In the genomic region with DNA sequence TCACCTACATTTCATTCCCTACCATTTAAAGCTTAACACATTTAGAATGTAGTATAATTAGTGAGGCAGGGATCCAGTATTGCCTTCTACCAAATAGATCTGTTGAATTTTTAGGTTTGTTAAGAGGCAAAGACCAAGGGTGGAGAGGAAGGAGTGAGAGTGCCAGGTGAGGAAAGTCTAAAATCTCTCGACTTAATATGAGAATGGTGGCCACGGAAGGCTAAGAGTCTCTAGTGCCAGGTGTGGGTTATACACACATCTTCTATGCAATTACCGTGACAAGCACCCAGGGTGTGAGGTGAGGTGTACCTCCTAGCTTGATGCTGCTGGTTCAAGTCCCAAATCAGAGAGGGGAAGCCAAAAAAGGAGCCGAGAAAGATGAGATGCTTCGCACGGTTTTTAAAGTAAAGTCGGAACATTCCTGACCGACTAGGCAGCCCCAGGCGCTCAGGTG, we compare ENCODE assay signal across 3 cellular contexts.
TF ChIP-seq lines count a peak whose summit lies in the region.

No MANE protein-coding gene starts in this region.

TF ChIP-seq in SK-N-SH, 30 proteins besides CTCF, POLR2A, EP300 and RAD21:
- no peak for TF ChIP-seq IRF3 (IDR thresholded peaks at IDR 0.05; ENCODE audit: low read depth, low read length)
- TF ChIP-seq TEAD4 (IDR thresholded peaks at IDR 0.05; ENCODE audit: borderline replicate concordance, insufficient read depth) = no peak
- no peak for TF ChIP-seq POLR2AphosphoS5 (IDR thresholded peaks at IDR 0.05; ENCODE audit: low read depth, low read length)
- TF ChIP-seq ZBTB33 (IDR thresholded peaks at IDR 0.05; ENCODE audit: borderline replicate concordance, low read depth) = no peak
- TF ChIP-seq GABPA (IDR thresholded peaks at IDR 0.05; ENCODE audit: low read depth) = no peak
- TF ChIP-seq FOXJ3 (CRISPR knock-in tag; IDR thresholded peaks at IDR 0.05) = no peak
- no peak for TF ChIP-seq TCF12 (IDR thresholded peaks at IDR 0.05)
- no peak for TF ChIP-seq RCOR1 (IDR thresholded peaks at IDR 0.05; ENCODE audit: low read length)
- no peak for TF ChIP-seq YY1 (IDR thresholded peaks at IDR 0.05; ENCODE audit: low read depth)
- no peak for TF ChIP-seq USF2 (IDR thresholded peaks at IDR 0.05; ENCODE audit: borderline replicate concordance, low read depth, low read length)
- no peak for TF ChIP-seq JUND (IDR thresholded peaks at IDR 0.05)
- no peak for TF ChIP-seq USF1 (IDR thresholded peaks at IDR 0.05; ENCODE audit: borderline replicate concordance, low read depth)

TF ChIP-seq in SK-N-SH treated with all-trans-retinoic acid at 6 μM for 48 hours, 23 proteins besides CTCF, POLR2A, EP300 and RAD21:
- TF ChIP-seq SNAI2 (CRISPR knock-in tag; IDR thresholded peaks at IDR 0.05) (no peak), ZNF565 (CRISPR knock-in tag; conservative IDR thresholded peaks at IDR 0.05; ENCODE audit: low read depth) (no peak), CSDC2 (CRISPR knock-in tag; IDR thresholded peaks at IDR 0.05) (no peak), TOX (CRISPR knock-in tag; IDR thresholded peaks at IDR 0.05; ENCODE audit: borderline replicate concordance) (no peak), ISL1 (CRISPR knock-in tag; IDR thresholded peaks at IDR 0.05) (no peak), ZC3H10 (CRISPR knock-in tag; IDR thresholded peaks at IDR 0.05) (no peak), PPARA (CRISPR knock-in tag; IDR thresholded peaks at IDR 0.05; ENCODE audit: borderline replicate concordance) (no peak), BACH2 (CRISPR knock-in tag; IDR thresholded peaks at IDR 0.05; ENCODE audit: borderline replicate concordance) (no peak), GLIS3 (CRISPR knock-in tag; IDR thresholded peaks at IDR 0.05) (no peak), ZNF8 (CRISPR knock-in tag; IDR thresholded peaks at IDR 0.05) (no peak), ESRRG (CRISPR knock-in tag; IDR thresholded peaks at IDR 0.05) (no peak)
- TF ChIP-seq, protein P1, sequence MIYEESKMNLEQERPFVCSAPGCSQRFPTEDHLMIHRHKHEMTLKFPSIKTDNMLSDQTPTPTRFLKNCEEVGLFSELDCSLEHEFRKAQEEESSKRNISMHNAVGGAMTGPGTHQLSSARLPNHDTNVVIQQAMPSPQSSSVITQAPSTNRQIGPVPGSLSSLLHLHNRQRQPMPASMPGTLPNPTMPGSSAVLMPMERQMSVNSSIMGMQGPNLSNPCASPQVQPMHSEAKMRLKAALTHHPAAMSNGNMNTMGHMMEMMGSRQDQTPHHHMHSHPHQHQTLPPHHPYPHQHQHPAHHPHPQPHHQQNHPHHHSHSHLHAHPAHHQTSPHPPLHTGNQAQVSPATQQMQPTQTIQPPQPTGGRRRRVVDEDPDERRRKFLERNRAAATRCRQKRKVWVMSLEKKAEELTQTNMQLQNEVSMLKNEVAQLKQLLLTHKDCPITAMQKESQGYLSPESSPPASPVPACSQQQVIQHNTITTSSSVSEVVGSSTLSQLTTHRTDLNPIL (CRISPR knock-in tag; IDR thresholded peaks at IDR 0.05; ENCODE audit: low read depth) = no peak
- TF ChIP-seq, protein P2, sequence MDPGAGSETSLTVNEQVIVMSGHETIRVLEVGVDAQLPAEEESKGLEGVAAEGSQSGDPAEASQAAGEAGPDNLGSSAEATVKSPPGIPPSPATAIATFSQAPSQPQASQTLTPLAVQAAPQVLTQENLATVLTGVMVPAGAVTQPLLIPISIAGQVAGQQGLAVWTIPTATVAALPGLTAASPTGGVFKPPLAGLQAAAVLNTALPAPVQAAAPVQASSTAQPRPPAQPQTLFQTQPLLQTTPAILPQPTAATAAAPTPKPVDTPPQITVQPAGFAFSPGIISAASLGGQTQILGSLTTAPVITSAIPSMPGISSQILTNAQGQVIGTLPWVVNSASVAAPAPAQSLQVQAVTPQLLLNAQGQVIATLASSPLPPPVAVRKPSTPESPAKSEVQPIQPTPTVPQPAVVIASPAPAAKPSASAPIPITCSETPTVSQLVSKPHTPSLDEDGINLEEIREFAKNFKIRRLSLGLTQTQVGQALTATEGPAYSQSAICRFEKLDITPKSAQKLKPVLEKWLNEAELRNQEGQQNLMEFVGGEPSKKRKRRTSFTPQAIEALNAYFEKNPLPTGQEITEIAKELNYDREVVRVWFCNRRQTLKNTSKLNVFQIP (CRISPR knock-in tag; IDR thresholded peaks at IDR 0.05; ENCODE audit: borderline replicate concordance, low read depth) = no peak

TF ChIP-seq in H1, 55 proteins besides CTCF, POLR2A, EP300 and RAD21:
- TF ChIP-seq SAP30 (IDR thresholded peaks at IDR 0.05; ENCODE audit: insufficient read depth, insufficient replicate concordance, low read length) = no peak
- no peak for TF ChIP-seq ATF3 (IDR thresholded peaks at IDR 0.05; ENCODE audit: insufficient read depth, low read depth, low read length)
- no peak for TF ChIP-seq BCL11A (IDR thresholded peaks at IDR 0.05; ENCODE audit: low read depth in 2 of 2, low read length in 2 of 2)
- no peak for TF ChIP-seq TCF12 (IDR thresholded peaks at IDR 0.05; ENCODE audit: low read depth, low read length)
- TF ChIP-seq TEAD4 (IDR thresholded peaks at IDR 0.05; ENCODE audit: low read depth, low read length) = no peak
- no peak for TF ChIP-seq RXRA (IDR thresholded peaks at IDR 0.05; ENCODE audit: insufficient read depth, low read depth, low read length)
- no peak for TF ChIP-seq SP4 (IDR thresholded peaks at IDR 0.05; ENCODE audit: low read length)
- TF ChIP-seq EZH2 (IDR thresholded peaks at IDR 0.05; ENCODE audit: low read depth, low read length, severe bottlenecking) = no peak
- TF ChIP-seq SUZ12 (IDR thresholded peaks at IDR 0.05; ENCODE audit: low read length) = no peak
- TF ChIP-seq ZNF274 (IDR thresholded peaks at IDR 0.05; ENCODE audit: borderline replicate concordance, extremely low read depth, low read length) = no peak
- TF ChIP-seq GABPA (IDR thresholded peaks at IDR 0.05; ENCODE audit: borderline replicate concordance, insufficient read depth, low read length) = no peak
- TF ChIP-seq SP1 (IDR thresholded peaks at IDR 0.05; ENCODE audit: low read depth, low read length) = no peak
TF ChIP-seq in H1: peak in this region for 0.
